8 cellular contexts compared by ENCODE assay signal in the genomic region with DNA sequence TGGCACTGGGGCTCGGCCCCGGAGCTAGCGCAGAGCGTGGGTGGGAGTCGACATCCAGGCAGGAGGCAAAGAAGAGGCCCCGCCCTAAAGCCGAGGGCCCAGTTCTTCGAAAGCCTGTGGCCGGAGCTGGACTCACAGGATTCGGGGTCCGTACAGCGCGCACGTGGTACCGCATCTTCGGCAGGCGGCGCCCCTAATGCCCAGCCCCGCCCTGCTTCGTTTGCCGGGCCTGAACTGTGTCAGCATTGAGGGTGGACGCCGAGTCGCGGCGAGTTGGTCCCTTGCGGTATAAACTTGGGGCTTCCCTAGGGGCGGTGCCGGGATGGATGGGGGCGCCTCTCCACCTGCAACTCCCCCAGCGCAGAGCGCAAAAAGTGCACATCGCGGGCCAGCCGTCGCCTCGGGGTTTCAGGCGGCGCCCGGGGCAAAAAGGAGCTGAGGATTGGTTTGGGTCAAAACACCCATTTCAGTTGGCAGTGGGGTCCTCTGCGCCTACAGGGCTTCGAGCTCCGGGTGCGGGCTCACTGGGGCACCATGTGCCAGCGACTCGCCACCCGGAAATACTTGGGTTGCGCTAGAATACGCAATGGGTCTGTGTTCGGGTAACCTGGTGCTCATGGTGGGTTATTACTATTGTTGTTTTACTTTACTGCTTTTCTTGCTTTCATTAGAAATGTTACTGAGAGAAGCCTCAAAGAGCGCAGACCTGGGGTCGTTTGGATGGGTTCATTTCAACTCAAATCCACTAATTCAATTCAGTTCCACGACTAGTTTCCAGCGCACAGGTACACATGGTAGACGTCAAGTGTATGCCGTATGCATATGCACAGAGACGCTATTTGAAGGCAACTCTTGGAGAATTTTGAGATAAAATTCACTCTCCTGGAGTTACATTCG. TPM values are rescaled to one million over a fixed set of nuclear protein-coding genes. Genes with fewer than 3 reads are reported as not detected.
DNase-seq lines count a peak whose midpoint lies in the region; ATAC-seq and TF ChIP-seq lines count a peak whose summit lies in the region.

No MANE protein-coding gene starts in this region.

- no peak overlapping the region for H3K27ac ChIP-seq in coronary artery

- H3K4me3 Mint-ChIP-seq in Calu3 (ENCODE audit: low read depth, unreplicated experiment) (peak overlapping the region; percentile 68), neural crest cell (peak overlapping the region; percentile 77)

- H3K36me3 Mint-ChIP-seq in Calu3 (ENCODE audit: insufficient read depth, unreplicated experiment): peaks cover 5% of the 10 kb centered on the region
- no peaks in the 10 kb centered on the region for H3K36me3 Mint-ChIP-seq in neural crest cell (ENCODE audit: low read depth)

- ATAC-seq in HG02943 (IDR thresholded peaks at IDR 0.05; ENCODE audit: low read depth, unreplicated experiment): peak; percentile 4

- H3K27me3 Mint-ChIP-seq in Calu3 (ENCODE audit: unreplicated experiment): peaks cover 41% of the 10 kb centered on the region
- peaks cover 92% of the 10 kb centered on the region for H3K27me3 Mint-ChIP-seq in neural crest cell (ENCODE audit: low read depth)

- no peak for TF ChIP-seq CTCF in Calu3 (IDR thresholded peaks at IDR 0.05; ENCODE audit: unreplicated experiment)
- TF ChIP-seq CTCF in coronary artery (IDR thresholded peaks at IDR 0.05): no peak
- no peak for TF ChIP-seq CTCF in neural crest cell (conservative IDR thresholded peaks at IDR 0.05)

- no peak for DNase-seq in Calu3
- no peak for DNase-seq in coronary artery (ENCODE audit: low spot score)
- peak; percentile 47 for DNase-seq in neural crest cell (ENCODE audit: low read depth, low spot score)
- DNase-seq in ureter (ENCODE audit: low spot score): no peak
- DNase-seq in OCI-M2 (lab: John Stamatoyannopoulos, UW; ENCODE audit: unreplicated experiment): no peak
- no peak for DNase-seq in Kasumi-1 (lab: John Stamatoyannopoulos, UW)
- DNase-seq in cerebellar nuclear complex (lab: John Stamatoyannopoulos, UW): no peak

- BruUV-seq in Calu3 (replicated peaks; lab: Mats Ljungman, UMichigan): no TSS peak

- intact Hi-C loops in Calu3 (cut with micrococcal nuclease; ENCODE audit: unreplicated experiment): no loop called here

- CTCF ChIA-PET in Calu3 (lab: Charles Lee): interaction anchor here (0.5 to 0.6 kb wide), 2 partner anchors 20 to 167 kb away, joined by 3 to 4 read pairs; no protein-coding TSS in a partner anchor

- H3K9me3 Mint-ChIP-seq in Calu3 (ENCODE audit: low read depth, unreplicated experiment) (no peaks in the 10 kb centered on the region), neural crest cell (no peaks in the 10 kb centered on the region)

- H3K4me1 Mint-ChIP-seq in Calu3 (ENCODE audit: low read depth, unreplicated experiment) (peaks cover 18% of the 10 kb centered on the region), neural crest cell (peaks cover 60% of the 10 kb centered on the region)

- no peak overlapping the region for H3K27ac Mint-ChIP-seq in Calu3 (ENCODE audit: unreplicated experiment)
- H3K27ac Mint-ChIP-seq in neural crest cell (ENCODE audit: unreplicated experiment): no peak overlapping the region

- peak overlapping the region; percentile 83 for H3K4me3 ChIP-seq in coronary artery

RNA-seq across cellular contexts. Expression of gene PAX5, which starts 3.9 kb away (rescaled TPM):
- total RNA-seq in Calu3 (2022): not detected in 2 replicates
- total RNA-seq in neural crest cell: 18.1 and 19.5 TPM in 2 replicates
- total RNA-seq in ureter: not detected

Comparison
In these comparisons a context has a peak if more than half of its experiments do, and no peak if none do; other contexts are left out.
1. RNA of gene PAX5, which starts 3.9 kb away (total RNA-seq): 18.1 to 19.5 TPM in neural crest cell; not detected in ureter (single experiment) and not detected in Calu3; every median in the first group is over 10 times any median in the second.